In the genomic region with DNA sequence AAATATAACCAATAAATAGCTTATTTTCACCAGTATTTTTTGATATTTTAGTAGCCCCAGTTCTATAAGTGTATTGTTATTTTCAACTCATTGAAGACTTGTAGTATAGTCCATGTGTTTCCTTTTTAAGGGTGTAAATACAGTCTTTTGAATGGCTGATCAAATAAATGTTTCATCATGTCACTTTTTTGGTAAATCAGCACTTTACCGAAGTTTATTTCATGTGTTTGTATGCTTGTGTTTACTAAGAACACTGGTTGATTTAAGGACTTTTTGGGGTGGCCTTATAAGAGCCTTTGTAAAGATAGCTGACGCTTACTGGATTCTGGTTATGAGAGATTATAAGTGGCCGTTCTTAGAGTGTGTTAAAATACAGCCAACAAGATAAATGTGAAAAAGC, we compare ENCODE assay signal across 9 cellular contexts. TPM values are rescaled to one million over a fixed set of nuclear protein-coding genes. Genes with fewer than 3 reads are reported as not detected.
DNase-seq lines count a peak whose midpoint lies in the region; ATAC-seq and TF ChIP-seq lines count a peak whose summit lies in the region.
"Had no signal": no experiment of that assay in that cellular context is flagged by ENCODE, and none has a peak within 500 bp of the region (broad histone marks: within the 10 kb centered on the region; RNA-seq: fewer than 3 reads in every experiment).

No MANE protein-coding gene starts in this region.

- no peaks in the 10 kb centered on the region for H3K27me3 ChIP-seq in PC-9 (ENCODE audit: insufficient read depth, low read depth)
- no peaks in the 10 kb centered on the region for H3K27me3 ChIP-seq in trophoblast cell (ENCODE audit: insufficient read depth, low read length)

- CTCF ChIA-PET in PC-9 (lab: Charles Lee), result no interaction called here

- ATAC-seq in GM21526 (IDR thresholded peaks at IDR 0.05; ENCODE audit: low FRiP score, unreplicated experiment) (no peak), GM18867 (IDR thresholded peaks at IDR 0.05; ENCODE audit: unreplicated experiment) (no peak)

- no peak overlapping the region for H2BK5ac ChIP-seq in trophoblast cell (ENCODE audit: low read depth, low read length, poor library complexity)

- H3K4me3 Mint-ChIP-seq in endothelial cell (ENCODE audit: unreplicated experiment), result peak overlapping the region; percentile 56

- no peak overlapping the region for H4K8ac ChIP-seq in trophoblast cell (ENCODE audit: low read depth, low read length)

- H2BK12ac ChIP-seq in trophoblast cell (ENCODE audit: low read length), result no peak overlapping the region

- WGBS in trophoblast cell (ENCODE audit: extremely low coverage, insufficient coverage, insufficient read length), result no CpG with 5 or more reads among the region's 3 CpGs

- no peak overlapping the region for H3K9ac ChIP-seq in trophoblast cell (ENCODE audit: low read length)

- H3K23ac ChIP-seq in trophoblast cell (ENCODE audit: low read length), result no peak overlapping the region

- intact Hi-C loops in PC-9 (cut with micrococcal nuclease; ENCODE audit: unreplicated experiment), result no loop called here

- H3K9me2 ChIP-seq in PC-9 (ENCODE audit: insufficient read depth), result no peaks in the 10 kb centered on the region; the same call in 1 of the 2 replicates

- H2BK120ac ChIP-seq in trophoblast cell (ENCODE audit: insufficient read depth, low read length, poor library complexity), result no peak overlapping the region

- no peaks in the 10 kb centered on the region for H3K9me3 Mint-ChIP-seq in endothelial cell (ENCODE audit: unreplicated experiment)

- no peaks in the 10 kb centered on the region; the same call in 1 of the 2 replicates for H3F3A ChIP-seq in PC-9 (ENCODE audit: insufficient read depth, low read depth)

- POLR2A ChIA-PET in PC-9 (lab: Charles Lee; ENCODE audit: unreplicated experiment), result interaction anchor here (0.6 kb wide), 1 partner anchor 142 kb away, joined by 6 read pairs; no protein-coding TSS in a partner anchor

- H3K18ac ChIP-seq in trophoblast cell (ENCODE audit: low read length), result no peak overlapping the region

- H3K4ac ChIP-seq in trophoblast cell (ENCODE audit: low read depth, low read length), result peak overlapping the region; percentile 93

- no TSS peak for BruUV-seq in PC-9 (replicated peaks; lab: Mats Ljungman, UMichigan)

- no peak overlapping the region for H4K91ac ChIP-seq in trophoblast cell (ENCODE audit: low read depth, low read length)

- H3K14ac ChIP-seq in trophoblast cell (ENCODE audit: low read length), result no peak overlapping the region

- TF ChIP-seq CTCF in GM12865 (IDR thresholded peaks at IDR 0.05; ENCODE audit: insufficient read depth, low read depth, low read length, missing control alignments) (no peak), PC-9 (conservative IDR thresholded peaks at IDR 0.05) (no peak), endothelial cell (IDR thresholded peaks at IDR 0.05; ENCODE audit: unreplicated experiment) (no peak)

- H3K27ac Mint-ChIP-seq in endothelial cell (ENCODE audit: unreplicated experiment), result peak overlapping the region; percentile 49

- peaks cover 55% of the 10 kb centered on the region for H4K20me1 ChIP-seq in PC-9 (ENCODE audit: insufficient read depth)

- no peak overlapping the region for H4K12ac ChIP-seq in trophoblast cell (ENCODE audit: low read depth, low read length)

- H3K36me3 ChIP-seq in PC-9 (ENCODE audit: low read depth), result peaks cover 17% of the 10 kb centered on the region
- peaks cover 9 to 13% of the 10 kb centered on the region in 2 experiments for H3K36me3 ChIP-seq in trophoblast cell (ENCODE audit: control insufficient read depth in 1 of 2, insufficient read depth in 2 of 2, low read length in 2 of 2)

- H2AK5ac ChIP-seq in trophoblast cell (ENCODE audit: low read length), result no peak overlapping the region

- H3K4me1 ChIP-seq in PC-9 (replicated peaks; ENCODE audit: insufficient read depth) (peaks cover 31% of the 10 kb centered on the region), trophoblast cell (ENCODE audit: control insufficient read depth in 1 of 2, insufficient read depth in 2 of 2, low read length in 2 of 2) (peaks cover 0 to 3% of the 10 kb centered on the region in 2 experiments)

- H2AFZ ChIP-seq in PC-9 (no peak overlapping the region), trophoblast cell (ENCODE audit: insufficient read depth, low read length, poor library complexity) (no peak overlapping the region)

- H3K79me2 ChIP-seq in PC-9 (ENCODE audit: low read depth) (peaks cover 76% of the 10 kb centered on the region), trophoblast cell (ENCODE audit: control insufficient read depth, insufficient read depth, low read length, poor library complexity) (peaks cover 20% of the 10 kb centered on the region)

- H3K9me3 ChIP-seq in PC-9 (ENCODE audit: insufficient read depth, low read depth) (no peaks in the 10 kb centered on the region), trophoblast cell (ENCODE audit: insufficient read depth, low read depth, low read length) (no peaks in the 10 kb centered on the region)

- H3K4me1 Mint-ChIP-seq in endothelial cell (ENCODE audit: unreplicated experiment), result peaks cover 23% of the 10 kb centered on the region

- peaks cover 7% of the 10 kb centered on the region for H3K36me3 Mint-ChIP-seq in endothelial cell (ENCODE audit: low read depth, unreplicated experiment)

- peaks cover 12% of the 10 kb centered on the region for H3K79me1 ChIP-seq in trophoblast cell (ENCODE audit: low read length)

- peak overlapping the region; percentile 100 for H3K4me2 ChIP-seq in PC-9
- H3K4me2 ChIP-seq in trophoblast cell (ENCODE audit: low read length), result peak overlapping the region; percentile 39

- H3K27ac ChIP-seq in PC-9 (peak overlapping the region; percentile 71), trophoblast cell (ENCODE audit: low read depth, low read length) (no peak overlapping the region)

- H3K4me3 ChIP-seq in GM12865 (ENCODE audit: low read depth, low read length) (peak overlapping the region; percentile 90), PC-9 (peak overlapping the region; percentile 78), trophoblast cell (ENCODE audit: low read depth, low read length) (no peak overlapping the region)

- DNase-seq in GM12865 (ENCODE audit: low read depth) (no peak), PC-9 (no peak), endothelial cell (ENCODE audit: low spot score) (no peak), trophoblast cell (no peak), NCI-H1694 treated with DMSO at 0.1 percent for 48 hours (lab: John Stamatoyannopoulos, UW) (no peak), COLO829 (ENCODE audit: low spot score) (no peak)
- DNase-seq: dermis blood vessel endothelial cell had no signal

- H3K27me3 Mint-ChIP-seq in endothelial cell (ENCODE audit: unreplicated experiment), result peaks cover 4% of the 10 kb centered on the region

RNA-seq across cellular contexts. Expression of gene UBE2K, which starts 2.6 kb away (rescaled TPM):
- total RNA-seq in PC-9 (2021) (89.4 and 129 TPM in 2 replicates), endothelial cell (ENCODE audit: unreplicated experiment) (102 TPM)
- 243 and 250 TPM in 2 replicates for polyA plus RNA-seq in trophoblast cell (2013)
